Comparison of ENCODE assay signal across 20 cellular contexts in genomic region chr11:12246169-12246568, GRCh38.
A peak's percentile ranks its signal among the peaks of the same experiment; 100 is the strongest.
DNase-seq lines count a peak whose midpoint lies in the region; ATAC-seq and TF ChIP-seq lines count a peak whose summit lies in the region.
"Had no signal": no experiment of that assay in that cellular context is flagged by ENCODE, and none has a peak within 500 bp of the region (broad histone marks: within the 10 kb centered on the region; RNA-seq: fewer than 3 reads in every experiment).

No MANE protein-coding gene starts in this region.

- H3K27me3 Mint-ChIP-seq in activated T-cell treated with anti-CD3 and anti-CD28 coated beads, Interleukin-2, amount 50 U/mL, for 24 hours: no peaks in the 10 kb centered on the region
- H3K27me3 Mint-ChIP-seq in activated T-helper 17 cell treated with anti-CD3 and anti-CD28 coated beads, Interleukin-2, amount 50 U/mL, for 72 hours: no peaks in the 10 kb centered on the region
- H3K27me3 Mint-ChIP-seq: CD8-positive, alpha-beta memory T cell; natural killer cell treated with Interleukin-12 subunit alpha and Interleukin-12 subunit beta and Interleukin-15 and Interleukin-18, amount 100 ng/mL, for 72 hours had no signal

- H3K4me3 Mint-ChIP-seq in activated T-cell treated with anti-CD3 and anti-CD28 coated beads, Interleukin-2, amount 50 U/mL, for 24 hours: no peak overlapping the region
- H3K4me3 Mint-ChIP-seq in activated T-helper 17 cell treated with anti-CD3 and anti-CD28 coated beads, Interleukin-2, amount 50 U/mL, for 72 hours: no peak overlapping the region
- H3K4me3 Mint-ChIP-seq: CD8-positive, alpha-beta memory T cell; natural killer cell treated with Interleukin-12 subunit alpha and Interleukin-12 subunit beta and Interleukin-15 and Interleukin-18, amount 100 ng/mL, for 72 hours had no signal

- ATAC-seq in lower lobe of right lung (no peak), upper lobe of left lung (ENCODE audit: low FRiP score in 2 of 2) (no peak), HG03460 (IDR thresholded peaks at IDR 0.05; ENCODE audit: unreplicated experiment) (no peak)
- ATAC-seq in activated T-helper 17 cell treated with anti-CD3 and anti-CD28 coated beads, Interleukin-2, amount 50 U/mL, for 72 hours (replicated peaks): no peak
- ATAC-seq: natural killer cell treated with Interleukin-12 subunit alpha and Interleukin-12 subunit beta and Interleukin-15 and Interleukin-18, amount 100 ng/mL, for 72 hours had no signal

- H3K4me1 Mint-ChIP-seq in activated T-cell treated with anti-CD3 and anti-CD28 coated beads, Interleukin-2, amount 50 U/mL, for 24 hours (ENCODE audit: low read depth): peaks cover 23% of the 10 kb centered on the region
- peaks cover 6% of the 10 kb centered on the region for H3K4me1 Mint-ChIP-seq in activated T-helper 17 cell treated with anti-CD3 and anti-CD28 coated beads, Interleukin-2, amount 50 U/mL, for 72 hours

- H3K4me1 ChIP-seq in lower lobe of right lung (peaks cover 29% of the 10 kb centered on the region), upper lobe of left lung (peaks cover 12 to 41% (median 38%) of the 10 kb centered on the region in 4 donors)
- H3K4me1 ChIP-seq: foreskin keratinocyte, uterus had no signal

- peak overlapping the region; percentile 18 for H3K27ac Mint-ChIP-seq in activated T-cell treated with anti-CD3 and anti-CD28 coated beads, Interleukin-2, amount 50 U/mL, for 24 hours
- no peak overlapping the region for H3K27ac Mint-ChIP-seq in activated T-helper 17 cell treated with anti-CD3 and anti-CD28 coated beads, Interleukin-2, amount 50 U/mL, for 72 hours
- H3K27ac Mint-ChIP-seq: natural killer cell treated with Interleukin-12 subunit alpha and Interleukin-12 subunit beta and Interleukin-15 and Interleukin-18, amount 100 ng/mL, for 72 hours had no signal

- H3K27ac ChIP-seq in lower lobe of right lung (peak overlapping the region; percentile 0), upper lobe of left lung (peak overlapping the region in 3 of 4 donors; percentile 27 to 59 (median 30))
- H3K27ac ChIP-seq: foreskin keratinocyte, prostate gland had no signal

- intact Hi-C loops in lower lobe of right lung (cut with DNase I): no loop called here

- H3K9me3 ChIP-seq in lower lobe of right lung (no peaks in the 10 kb centered on the region), upper lobe of left lung (no peaks in the 10 kb centered on the region)
- H3K9me3 ChIP-seq: breast epithelium, prostate gland, uterus had no signal

- no peak overlapping the region for H3K4me3 ChIP-seq in lower lobe of right lung
- no peak overlapping the region for H3K4me3 ChIP-seq in upper lobe of left lung
- H3K4me3 ChIP-seq: breast epithelium, prostate gland, uterus had no signal

- H3K36me3 ChIP-seq in lower lobe of right lung (peaks cover 24% of the 10 kb centered on the region), upper lobe of left lung (peaks cover 0 to 36% (median 15%) of the 10 kb centered on the region in 4 donors)
- H3K36me3 ChIP-seq: breast epithelium, prostate gland, uterus had no signal

- no peak for DNase-seq in activated T-cell treated with anti-CD3 and anti-CD28 coated beads, Interleukin-2, amount 50 U/mL, for 24 hours
- no peak for DNase-seq in activated T-cell treated with anti-CD3 and anti-CD28 coated beads, Interleukin-2, amount 50 U/mL, for 48 hours
- DNase-seq in RPMI8226: peak; percentile 64
- no peak for DNase-seq in lower lobe of right lung
- DNase-seq in upper lobe of left lung: no peak
- DNase-seq in cerebellar cortex (ENCODE audit: low spot score): no peak
- DNase-seq: activated CD4-positive, alpha-beta T cell treated with anti-CD3 and anti-CD28 coated beads for 4 hours; EL; foreskin keratinocyte; NCI-H1092 treated with DMSO at 0.1 percent for 48 hours; NCI-H2171; stimulated activated CD4-positive, alpha-beta T cell treated with anti-CD3 and anti-CD28 coated beads, Interleukin-4, amount 100 ng/mL, for 24 hours; uterus had no signal

- WGBS in upper lobe of left lung, 2 donors: 96 to 97% methylated on average over 4 of the region's 4 CpGs

- no peak for TF ChIP-seq CTCF in lower lobe of right lung (IDR thresholded peaks at IDR 0.05)
- no peak for TF ChIP-seq CTCF in upper lobe of left lung (IDR thresholded peaks at IDR 0.05)

- no peaks in the 10 kb centered on the region for H3K9me3 Mint-ChIP-seq in activated T-cell treated with anti-CD3 and anti-CD28 coated beads, Interleukin-2, amount 50 U/mL, for 24 hours
- no peaks in the 10 kb centered on the region for H3K9me3 Mint-ChIP-seq in activated T-helper 17 cell treated with anti-CD3 and anti-CD28 coated beads, Interleukin-2, amount 50 U/mL, for 72 hours
- H3K9me3 Mint-ChIP-seq: activated T-helper 2 cell treated with anti-CD3 and anti-CD28 coated beads, Interferon-gamma antibody, Interleukin-2, Interleukin-4, amounts not matched to agents 10 μg/mL and 5 μg/mL and 100 μg/mL, durations not matched to agents 14 hours and 24 hours and 36 hours; CD8-positive, alpha-beta memory T cell; natural killer cell treated with Interleukin-12 subunit alpha and Interleukin-12 subunit beta and Interleukin-15 and Interleukin-18, amount 100 ng/mL, for 72 hours had no signal

- no peak for TF ChIP-seq EP300 in upper lobe of left lung (IDR thresholded peaks at IDR 0.05)

- H3K36me3 Mint-ChIP-seq in activated T-cell treated with anti-CD3 and anti-CD28 coated beads, Interleukin-2, amount 50 U/mL, for 24 hours (ENCODE audit: low read depth): peaks cover 85% of the 10 kb centered on the region
- H3K36me3 Mint-ChIP-seq in activated T-helper 17 cell treated with anti-CD3 and anti-CD28 coated beads, Interleukin-2, amount 50 U/mL, for 72 hours (ENCODE audit: low read depth): peaks cover 95% of the 10 kb centered on the region
- H3K36me3 Mint-ChIP-seq: natural killer cell treated with Interleukin-12 subunit alpha and Interleukin-12 subunit beta and Interleukin-15 and Interleukin-18, amount 100 ng/mL, for 72 hours had no signal

- TF ChIP-seq POLR2A in upper lobe of left lung (IDR thresholded peaks at IDR 0.05): no peak

- H3K27me3 ChIP-seq in lower lobe of right lung (ENCODE audit: low read depth) (no peaks in the 10 kb centered on the region), upper lobe of left lung (no peaks in the 10 kb centered on the region)
- H3K27me3 ChIP-seq: breast epithelium, foreskin keratinocyte, uterus had no signal
